ENCODE assay signal across 9 cellular contexts in genomic region chr5:67222243-67223033, GRCh38. TPM values are rescaled to one million over a fixed set of nuclear protein-coding genes. Genes with fewer than 3 reads are reported as not detected.
A peak's percentile ranks its signal among the peaks of the same experiment; 100 is the strongest.
DNase-seq lines count a peak whose midpoint lies in the region; ATAC-seq and TF ChIP-seq lines count a peak whose summit lies in the region.
"Had no signal": no experiment of that assay in that cellular context is flagged by ENCODE, and none has a peak within 500 bp of the region (broad histone marks: within the 10 kb centered on the region; RNA-seq: fewer than 3 reads in every experiment).

No MANE protein-coding gene starts in this region.

- POLR2A ChIA-PET in GM10248 (lab: Yijun Ruan, JAX), result no interaction called here

- intact Hi-C loops in mucosa of descending colon (cut with DNase I, micrococcal nuclease), result no loop called here

- TF ChIP-seq CTCF in mucosa of descending colon (IDR thresholded peaks at IDR 0.05) (no peak), GM10248 (IDR thresholded peaks at IDR 0.05; ENCODE audit: control extremely low read depth, extremely low read depth, low read depth, missing control alignments) (no peak)

- CTCF ChIA-PET in GM10248 (lab: Yijun Ruan, JAX), result interaction anchor here (0.7 to 2.1 kb wide), 5 partner anchors 9 to 39 kb away, joined by 3 to 9 read pairs (median 3); no protein-coding TSS in a partner anchor

- ATAC-seq in GM18870 (IDR thresholded peaks at IDR 0.05; ENCODE audit: unreplicated experiment), result peak; percentile 30
- ATAC-seq in GM21723 (IDR thresholded peaks at IDR 0.05; ENCODE audit: unreplicated experiment), result peak; percentile 44
- ATAC-seq in HG03565 (IDR thresholded peaks at IDR 0.05; ENCODE audit: unreplicated experiment), result peak; percentile 20
- ATAC-seq in mucosa of descending colon, result peak; percentile 42

- H3K4me1 ChIP-seq in mucosa of descending colon (ENCODE audit: low read depth), result no peaks in the 10 kb centered on the region

- H3K36me3 ChIP-seq in mucosa of descending colon (ENCODE audit: low read depth), result no peaks in the 10 kb centered on the region

- no peak for DNase-seq in mucosa of descending colon
- no peak for DNase-seq in DMS153 (lab: John Stamatoyannopoulos, UW)
- DNase-seq in NCI-H2227 treated with DMSO at 0.1 percent for 48 hours (lab: John Stamatoyannopoulos, UW), result no peak
- no peak for DNase-seq in GM10248 (ENCODE audit: extremely low spot score)
- DNase-seq in GM03348 (ENCODE audit: low spot score), result no peak
- DNase-seq: NCI-H1436 had no signal

- H3K9me3 ChIP-seq in mucosa of descending colon, result no peaks in the 10 kb centered on the region

- no peak overlapping the region for H3K4me3 ChIP-seq in mucosa of descending colon

RNA-seq across cellular contexts. Expression of gene CD180, which starts 25.8 kb away (rescaled TPM):
- total RNA-seq in mucosa of descending colon, result 1 to 10 TPM in 2 of 3 donors, under 1 TPM in 1; 0.87 to 1.4 (median 1.3) TPM
